29 cellular contexts compared by ENCODE assay signal in genomic region chrX:85001344-85001743, GRCh38.
"Had no signal": no experiment of that assay in that cellular context is flagged by ENCODE, and none has a peak within 500 bp of the region (broad histone marks: within the 10 kb centered on the region; RNA-seq: fewer than 3 reads in every experiment).

No MANE protein-coding gene starts in this region.

- DNase-seq: naive thymus-derived CD8-positive, alpha-beta T cell; nephron progenitor cell; occipital lobe; ovary; posterior cingulate gyrus; psoas muscle; right cardiac atrium; right lobe of liver; sigmoid colon; small intestine; stimulated activated CD4-positive, alpha-beta T cell treated with anti-CD3 and anti-CD28 coated beads, Interleukin-15, amount 100 ng/mL, for 24 hours; stimulated activated CD4-positive, alpha-beta T cell treated with anti-CD3 and anti-CD28 coated beads, Interleukin-2, amount 100 ng/mL, for 24 hours; stimulated activated CD4-positive, alpha-beta T cell treated with anti-CD3 and anti-CD28 coated beads, Interleukin-2, amount 100 ng/mL, for 48 hours; stimulated activated CD4-positive, alpha-beta T cell treated with anti-CD3 and anti-CD28 coated beads, Interleukin-4, amount 100 ng/mL, for 24 hours; stimulated activated naive B cell treated with anti-CD40 and anti-IgM and Interleukin-4, amounts not matched to agents 10 μg/mL and 1 μg/mL and 100 μg/mL, for 72 hours; stimulated activated naive CD4-positive, alpha-beta T cell treated with Interleukin-2 at 50 U/mL for 16 hours; stomach; thyroid gland; trophoblast cell; upper lobe of left lung had no signal

- H3K36me3 ChIP-seq: neural progenitor cell, ovary, right lobe of liver, sigmoid colon, stomach, thoracic aorta, thyroid gland, tibial nerve, upper lobe of left lung, vagina had no signal

- H3K9me3 ChIP-seq: ovary, psoas muscle, right lobe of liver, sigmoid colon, stomach, thoracic aorta, thyroid gland, tibial nerve, upper lobe of left lung, vagina had no signal

- H3K9ac ChIP-seq: neural progenitor cell, parathyroid adenoma had no signal

- FAIRE-seq: small intestine, urothelium cell line had no signal

- H3K79me2 ChIP-seq: parathyroid adenoma had no signal

- H3K27me3 ChIP-seq: neural progenitor cell, ovary, right lobe of liver, sigmoid colon, stomach, thyroid gland, tibial nerve, upper lobe of left lung, vagina had no signal

- H3K36me3 Mint-ChIP-seq: naive thymus-derived CD8-positive, alpha-beta T cell; neural progenitor cell; stimulated activated effector memory CD8-positive, alpha-beta T cell treated with anti-CD3 and anti-CD28 coated beads, Interleukin-12 subunit alpha, Interleukin-12 subunit beta, amount 100 ng/mL, for 72 hours; stimulated activated naive B cell treated with anti-CD40 and anti-IgM and Interleukin-4, amounts not matched to agents 10 μg/mL and 1 μg/mL and 100 μg/mL, for 72 hours had no signal

- H3K4me3 ChIP-seq: neural progenitor cell, ovary, psoas muscle, right lobe of liver, sigmoid colon, stomach, thoracic aorta, thyroid gland, tibial nerve, upper lobe of left lung, vagina had no signal

- H3K4me1 ChIP-seq: neural progenitor cell, parathyroid adenoma, right lobe of liver had no signal

- H3K27me3 Mint-ChIP-seq: progenitor cell of endocrine pancreas; stimulated activated naive B cell treated with anti-CD40 and anti-IgM and Interleukin-4, amounts not matched to agents 10 μg/mL and 1 μg/mL and 100 μg/mL, for 72 hours; stimulated activated naive CD8-positive, alpha-beta T cell treated with anti-CD3 and anti-CD28 coated beads, Interleukin-15, Interleukin-2, amounts not matched to agents 100 ng/mL and 50 ng/mL, for 24 hours had no signal

- ATAC-seq: naive thymus-derived CD8-positive, alpha-beta T cell; psoas muscle; right cardiac atrium; right lobe of liver; stimulated activated effector memory CD8-positive, alpha-beta T cell treated with anti-CD3 and anti-CD28 coated beads, Interleukin-12 subunit alpha, Interleukin-12 subunit beta, amount 100 ng/mL, for 72 hours; stimulated activated naive B cell treated with anti-CD40 and anti-IgM and Interleukin-4, amounts not matched to agents 10 μg/mL and 1 μg/mL and 100 μg/mL, for 72 hours had no signal

- H3K4me2 ChIP-seq: neural progenitor cell had no signal

- H2AFZ ChIP-seq: neural progenitor cell, parathyroid adenoma had no signal

- H3K4me3 Mint-ChIP-seq: nephron progenitor cell; neural progenitor cell; stimulated activated effector memory CD8-positive, alpha-beta T cell treated with anti-CD3 and anti-CD28 coated beads, Interleukin-12 subunit alpha, Interleukin-12 subunit beta, amount 100 ng/mL, for 72 hours; stimulated activated naive B cell treated with anti-CD40 and anti-IgM and Interleukin-4, amounts not matched to agents 10 μg/mL and 1 μg/mL and 100 μg/mL, for 72 hours; stimulated activated naive CD8-positive, alpha-beta T cell treated with anti-CD3 and anti-CD28 coated beads, Interleukin-15, Interleukin-2, amounts not matched to agents 100 ng/mL and 50 ng/mL, for 24 hours had no signal

- H3K9me3 Mint-ChIP-seq: stimulated activated effector memory CD8-positive, alpha-beta T cell treated with anti-CD3 and anti-CD28 coated beads, Interleukin-12 subunit alpha, Interleukin-12 subunit beta, amount 100 ng/mL, for 72 hours; stimulated activated naive B cell treated with anti-CD40 and anti-IgM and Interleukin-4, amounts not matched to agents 10 μg/mL and 1 μg/mL and 100 μg/mL, for 72 hours; stimulated activated naive CD8-positive, alpha-beta T cell treated with anti-CD3 and anti-CD28 coated beads, Interleukin-15, Interleukin-2, amounts not matched to agents 100 ng/mL and 50 ng/mL, for 24 hours had no signal

- H3K27ac ChIP-seq: neural progenitor cell, ovary, parathyroid adenoma, psoas muscle, right lobe of liver, sigmoid colon, stomach, thoracic aorta, thyroid gland, tibial nerve, upper lobe of left lung, vagina had no signal

- H3K27ac Mint-ChIP-seq: nephron progenitor cell; neural progenitor cell; progenitor cell of endocrine pancreas; stimulated activated effector memory CD8-positive, alpha-beta T cell treated with anti-CD3 and anti-CD28 coated beads, Interleukin-12 subunit alpha, Interleukin-12 subunit beta, amount 100 ng/mL, for 72 hours; stimulated activated naive B cell treated with anti-CD40 and anti-IgM and Interleukin-4, amounts not matched to agents 10 μg/mL and 1 μg/mL and 100 μg/mL, for 72 hours; stimulated activated naive CD8-positive, alpha-beta T cell treated with anti-CD3 and anti-CD28 coated beads, Interleukin-15, Interleukin-2, amounts not matched to agents 100 ng/mL and 50 ng/mL, for 24 hours had no signal
